Comparison of ENCODE assay signal across 23 cellular contexts in the genomic region with DNA sequence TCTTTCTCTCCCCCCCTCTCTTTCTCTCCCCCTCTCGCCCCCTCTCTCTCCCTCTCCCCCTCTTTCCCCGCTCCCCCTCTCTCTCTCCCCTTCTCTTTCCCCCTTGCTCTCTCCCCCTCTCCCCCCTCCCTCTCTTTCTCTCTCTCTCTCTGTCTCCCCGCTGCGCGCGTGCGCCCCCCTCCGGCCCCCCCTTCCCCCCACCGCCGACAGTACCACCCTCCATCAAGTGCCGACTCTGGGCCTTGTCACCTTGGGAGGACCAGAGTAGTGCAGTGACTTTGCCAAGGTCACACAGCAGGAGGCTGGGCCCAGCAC.
DNase-seq lines count a peak whose midpoint lies in the region; ATAC-seq, FAIRE-seq and TF ChIP-seq lines count a peak whose summit lies in the region.
"Had no signal": no experiment of that assay in that cellular context is flagged by ENCODE, and none has a peak within 500 bp of the region (broad histone marks: within the 10 kb centered on the region; RNA-seq: fewer than 3 reads in every experiment).

No MANE protein-coding gene starts in this region.

- CTCF ChIA-PET in K562 (lab: Yijun Ruan, JAX; ENCODE audit: low intra/inter-chr PET ratio): no interaction called here

- DNase-seq in K562 (ENCODE audit: extremely low read depth in 1 of 4, low spot score in 3 of 4): peak; percentile 38 to 70 (median 56)
- DNase-seq in suprapubic skin (ENCODE audit: low spot score in 2 of 2): no peak
- no peak for DNase-seq in stimulated activated CD4-positive, alpha-beta T cell treated with anti-CD3 and anti-CD28 coated beads, Interleukin-1b, Interleukin-23, amount 100 ng/mL, for 48 hours
- DNase-seq in DMS79 treated with DMSO at 0.1 percent for 48 hours (lab: John Stamatoyannopoulos, UW): no peak
- no peak for DNase-seq in effector memory CD8-positive, alpha-beta T cell
- DNase-seq: activated effector memory CD4-positive, alpha-beta T cell treated with anti-CD3 and anti-CD28 coated beads, Interleukin-2, amount 50 U/mL, for 16 hours; activated naive CD8-positive, alpha-beta T cell treated with anti-CD3 and anti-CD28 coated beads, Interleukin-2, amount 10 ng/mL, durations not matched to agents 7 days and 5 days; CD4-positive, alpha-beta T cell; colonic mucosa; glutamatergic neuron; NCI-H187; NCI-H526 treated with DMSO at 0.1 percent for 48 hours; small intestine had no signal

- peaks cover 22% of the 10 kb centered on the region for H3K36me3 ChIP-seq in HUES6 (ENCODE audit: control insufficient read depth, insufficient read depth, low read length)
- peaks cover 23% of the 10 kb centered on the region; the same call in 2 of the 3 replicates for H3K36me3 ChIP-seq in K562 (ENCODE audit: control insufficient read depth, insufficient read depth, low read length)
- H3K36me3 ChIP-seq in mesodermal cell (ENCODE audit: control insufficient read depth, insufficient read depth, low read length): peaks cover 42% of the 10 kb centered on the region
- peaks cover 37% of the 10 kb centered on the region for H3K36me3 ChIP-seq in suprapubic skin

- BruUV-seq in K562 (replicated peaks; lab: Mats Ljungman, UMichigan): no TSS peak

- TF ChIP-seq CTCF in K562 (IDR thresholded peaks at IDR 0.05 in 2 of 3, conservative IDR thresholded peaks at IDR 0.05 in 1 of 3; ENCODE audit: insufficient read depth in 2 of 3, low read depth in 1 of 3, low read length in 3 of 3): no peak
- no peak for TF ChIP-seq CTCF in suprapubic skin (IDR thresholded peaks at IDR 0.05)

- H3K27ac Mint-ChIP-seq in effector memory CD8-positive, alpha-beta T cell: no peak overlapping the region
- H3K27ac Mint-ChIP-seq: activated naive CD8-positive, alpha-beta T cell treated with anti-CD3 and anti-CD28 coated beads, Interleukin-2, amount 10 ng/mL, durations not matched to agents 7 days and 5 days; CD4-positive, alpha-beta T cell had no signal

- H3K4me1 Mint-ChIP-seq in effector memory CD8-positive, alpha-beta T cell (ENCODE audit: low read depth in 2 of 2): peaks cover 0 to 7% of the 10 kb centered on the region in 2 donors

- H3K4me1 ChIP-seq in HUES6 (ENCODE audit: control insufficient read depth, insufficient read depth, low read length) (peaks cover 25% of the 10 kb centered on the region; the same call in 1 of the 2 replicates), K562 (replicated peaks in 1 of 2; ENCODE audit: control insufficient read depth in 2 of 2, insufficient read depth in 2 of 2, low read length in 2 of 2) (peaks cover 41 to 72% of the 10 kb centered on the region in 2 experiments), mesodermal cell (ENCODE audit: control insufficient read depth, insufficient read depth, low read length, poor library complexity, severe bottlenecking) (peaks cover 11% of the 10 kb centered on the region), suprapubic skin (peaks cover 32% of the 10 kb centered on the region)
- H3K4me1 ChIP-seq: colonic mucosa, SJSA1 had no signal

- TF ChIP-seq RAD21 in K562 (CRISPR knock-in tag; conservative IDR thresholded peaks at IDR 0.05 in 1 of 2, IDR thresholded peaks at IDR 0.05 in 1 of 2): no peak

- peak overlapping the region; percentile 80 for H3K4me2 ChIP-seq in K562 (ENCODE audit: insufficient read depth, low read length)

- no peak for FAIRE-seq in K562 (lab: Jason Lieb, UNC)
- FAIRE-seq: endometrium, RCC 7860, small intestine, TTC549 had no signal

- no peak overlapping the region for H3K27ac ChIP-seq in HUES6 (ENCODE audit: low read depth, low read length)
- peak overlapping the region; percentile 98 for H3K27ac ChIP-seq in K562 (ENCODE audit: extremely low read depth, low read depth, low read length)
- peak overlapping the region; percentile 76 for H3K27ac ChIP-seq in mesodermal cell (ENCODE audit: low read depth, low read length, severe bottlenecking)
- H3K27ac ChIP-seq in suprapubic skin: peak overlapping the region; percentile 83
- H3K27ac ChIP-seq: colonic mucosa, HL-60, SJSA1 had no signal

- no peaks in the 10 kb centered on the region for H3K27me3 Mint-ChIP-seq in effector memory CD8-positive, alpha-beta T cell
- H3K27me3 Mint-ChIP-seq: activated naive CD8-positive, alpha-beta T cell treated with anti-CD3 and anti-CD28 coated beads, Interleukin-2, amount 10 ng/mL, durations not matched to agents 7 days and 5 days; CD4-positive, alpha-beta T cell had no signal

- H3K4me3 ChIP-seq in HUES6 (ENCODE audit: low read depth, low read length) (no peak overlapping the region), K562 (no peak overlapping the region), mesodermal cell (ENCODE audit: extremely low read depth, insufficient read depth, low read length, poor library complexity, severe bottlenecking) (no peak overlapping the region), suprapubic skin (no peak overlapping the region)
- H3K4me3 ChIP-seq: colonic mucosa, SJSA1, testis had no signal

- ATAC-seq in K562: peak; percentile 14
- no peak for ATAC-seq in effector memory CD8-positive, alpha-beta T cell (replicated peaks)

- no peaks in the 10 kb centered on the region for H3K9me3 Mint-ChIP-seq in effector memory CD8-positive, alpha-beta T cell
- H3K9me3 Mint-ChIP-seq: activated naive CD8-positive, alpha-beta T cell treated with anti-CD3 and anti-CD28 coated beads, Interleukin-2, amount 10 ng/mL, durations not matched to agents 7 days and 5 days; CD4-positive, alpha-beta T cell; nephron had no signal

- TF ChIP-seq POLR2A in K562 (conservative IDR thresholded peaks at IDR 0.05): no peak
- TF ChIP-seq POLR2A in suprapubic skin (IDR thresholded peaks at IDR 0.05): no peak

- H3K9me3 ChIP-seq in HUES6 (ENCODE audit: control insufficient read depth, insufficient read depth, low read depth, low read length) (no peaks in the 10 kb centered on the region), K562 (replicated peaks; ENCODE audit: control insufficient read depth, insufficient read depth, low read depth, low read length) (no peaks in the 10 kb centered on the region), mesodermal cell (ENCODE audit: control insufficient read depth, low read length) (no peaks in the 10 kb centered on the region), suprapubic skin (no peaks in the 10 kb centered on the region)
- H3K9me3 ChIP-seq: colonic mucosa, SJSA1, testis had no signal

- POLR2A ChIA-PET in K562 (lab: Yijun Ruan, JAX): interaction anchor here (0.9 to 1.0 kb wide), 2 partner anchors 10 to 22 kb away, joined by 3 to 4 read pairs; no protein-coding TSS in a partner anchor

- no peak for TF ChIP-seq EP300 in K562 (IDR thresholded peaks at IDR 0.05; ENCODE audit: low read length)
- no peak for TF ChIP-seq EP300 in suprapubic skin (IDR thresholded peaks at IDR 0.05)

- H3K9ac ChIP-seq in HUES6 (ENCODE audit: low read length) (peak overlapping the region; percentile 6), K562 (ENCODE audit: insufficient read depth in 1 of 2, low read depth in 2 of 2, low read length in 2 of 2) (peak overlapping the region; percentile 80 to 96)

- in situ Hi-C loops in K562 (cut with MboI): no loop called here

- H3K27me3 ChIP-seq in HUES6 (ENCODE audit: control insufficient read depth, insufficient read depth, low read length): no peaks in the 10 kb centered on the region
- no peaks in the 10 kb centered on the region for H3K27me3 ChIP-seq in K562 (ENCODE audit: control insufficient read depth in 2 of 2, insufficient read depth in 2 of 2, low read length in 2 of 2)
- H3K27me3 ChIP-seq in suprapubic skin: no peaks in the 10 kb centered on the region
- H3K27me3 ChIP-seq: brain microvascular endothelial cell, colonic mucosa, SJSA1, testis had no signal

- H3K36me3 Mint-ChIP-seq in effector memory CD8-positive, alpha-beta T cell (ENCODE audit: insufficient read depth): peaks cover 8% of the 10 kb centered on the region

- no peaks in the 10 kb centered on the region for H4K20me1 ChIP-seq in K562 (replicated peaks; ENCODE audit: control insufficient read depth, insufficient read depth, low read length)

- intact Hi-C loops in K562 (cut with micrococcal nuclease): no loop called here

- peaks cover 28% of the 10 kb centered on the region for H3K79me2 ChIP-seq in K562 (ENCODE audit: control insufficient read depth, insufficient read depth, low read length)

- peaks cover 10% of the 10 kb centered on the region for H3K9me1 ChIP-seq in K562 (ENCODE audit: control insufficient read depth, insufficient read depth, low read length)

- 0 out of 2 replicates have a peak overlapping the region, but pooled peaks have one; percentile 74 for H2AFZ ChIP-seq in K562 (ENCODE audit: low read depth, low read length)

- no peak overlapping the region for H3K4me3 Mint-ChIP-seq in effector memory CD8-positive, alpha-beta T cell
- H3K4me3 Mint-ChIP-seq: activated naive CD8-positive, alpha-beta T cell treated with anti-CD3 and anti-CD28 coated beads, Interleukin-2, amount 10 ng/mL, durations not matched to agents 7 days and 5 days; CD4-positive, alpha-beta T cell had no signal

- WGBS in K562 (ENCODE audit: insufficient coverage, low coverage, missing lambda C conversion rate): 0% methylated on average over 1 of the region's 11 CpGs
- WGBS in mesodermal cell (ENCODE audit: insufficient coverage in 2 of 2), 2 experiments: 100% methylated on average over 1 of the region's 11 CpGs; no CpG with 5 or more reads in 1 of the 2 experiments
- 63% methylated on average over 9 of the region's 11 CpGs for WGBS in suprapubic skin

TF ChIP-seq in K562, 482 proteins besides CTCF, POLR2A, EP300 and RAD21 (continues in another document):
- 0 out of 2 replicates have a peak, but pooled peaks have one; percentile 65 for TF ChIP-seq PTBP1 (IDR thresholded peaks at IDR 0.05; ENCODE audit: low read depth, low read length)
- TF ChIP-seq ZNF232 (CRISPR knock-in tag; IDR thresholded peaks at IDR 0.05): no peak
- TF ChIP-seq RCOR1 (IDR thresholded peaks at IDR 0.05; ENCODE audit: borderline replicate concordance in 1 of 2, low read depth in 2 of 2, low read length in 2 of 2): peak in 1 of 2 experiments; percentile 64; a peak in 1 of 4 replicates
- TF ChIP-seq ZNF57 (CRISPR knock-in tag; IDR thresholded peaks at IDR 0.05): no peak
- TF ChIP-seq MAFF (IDR thresholded peaks at IDR 0.05; ENCODE audit: low read length): no peak
- peak; percentile 66; the same call in 1 of the 2 replicates for TF ChIP-seq ADNP (tag; IDR thresholded peaks at IDR 0.05)
- TF ChIP-seq, protein P1, sequence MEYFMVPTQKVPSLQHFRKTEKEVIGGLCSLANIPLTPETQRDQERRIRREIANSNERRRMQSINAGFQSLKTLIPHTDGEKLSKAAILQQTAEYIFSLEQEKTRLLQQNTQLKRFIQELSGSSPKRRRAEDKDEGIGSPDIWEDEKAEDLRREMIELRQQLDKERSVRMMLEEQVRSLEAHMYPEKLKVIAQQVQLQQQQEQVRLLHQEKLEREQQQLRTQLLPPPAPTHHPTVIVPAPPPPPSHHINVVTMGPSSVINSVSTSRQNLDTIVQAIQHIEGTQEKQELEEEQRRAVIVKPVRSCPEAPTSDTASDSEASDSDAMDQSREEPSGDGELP (CRISPR knock-in tag; IDR thresholded peaks at IDR 0.05; ENCODE audit: borderline replicate concordance): no peak
- peak; percentile 73 for TF ChIP-seq RBM25 (IDR thresholded peaks at IDR 0.05; ENCODE audit: low read depth, low read length, severe bottlenecking)
- no peak for TF ChIP-seq SMAD3 (CRISPR knock-in tag; conservative IDR thresholded peaks at IDR 0.05)
- peak; percentile 92 for TF ChIP-seq ZFP36 (IDR thresholded peaks at IDR 0.05; ENCODE audit: low read depth, low read length, partially characterized antibody)

Comparison
In these comparisons a context has a peak if more than half of its experiments do, and no peak if none do; other contexts are left out.
1. DNase-seq: peak in K562 (4 of 4); none in suprapubic skin (0 of 2), stimulated activated CD4-positive, alpha-beta T cell treated with anti-CD3 and anti-CD28 coated beads, Interleukin-1b, Interleukin-23, amount 100 ng/mL, for 48 hours (single experiment), DMS79 treated with DMSO at 0.1 percent for 48 hours (single experiment) and effector memory CD8-positive, alpha-beta T cell (0 of 3).